1 cellular context compared by ENCODE assay signal in genomic region chr17:2598166-2598565, GRCh38.
TF ChIP-seq lines count a peak whose summit lies in the region.

No MANE protein-coding gene starts in this region.

TF ChIP-seq in IMR-90, 13 proteins besides CTCF, POLR2A, EP300 and RAD21 (continued from another document):
- no peak for TF ChIP-seq SMC3 (IDR thresholded peaks at IDR 0.05; ENCODE audit: low read depth, low read length)
- no peak for TF ChIP-seq ELK1 (IDR thresholded peaks at IDR 0.05; ENCODE audit: borderline replicate concordance, low read depth, low read length)
- TF ChIP-seq CHD1 (IDR thresholded peaks at IDR 0.05; ENCODE audit: low read depth, low read length), result no peak
- no peak for TF ChIP-seq MAFK (IDR thresholded peaks at IDR 0.05; ENCODE audit: low read depth, low read length)
